21 cellular contexts compared by ENCODE assay signal in genomic region chr11:8317164-8317563, GRCh38. TPM values are rescaled to one million over a fixed set of nuclear protein-coding genes. Genes with fewer than 3 reads are reported as not detected.
"Had no signal": no experiment of that assay in that cellular context is flagged by ENCODE, and none has a peak within 500 bp of the region (broad histone marks: within the 10 kb centered on the region; RNA-seq: fewer than 3 reads in every experiment).

No MANE protein-coding gene starts in this region.

- H3K4me1 ChIP-seq: adrenal gland, spleen had no signal

- H3K4me3 ChIP-seq: adrenal gland, spleen, transverse colon had no signal

- DNase-seq: activated CD4-positive, alpha-beta T cell treated with anti-CD3 and anti-CD28 coated beads, Interleukin-2, amount 10 ng/mL, durations not matched to agents 7 days and 5 days; activated CD4-positive, CD25-positive, alpha-beta regulatory T cell; activated naive CD4-positive, alpha-beta T cell treated with anti-CD3 and anti-CD28 coated beads, Interleukin-2, amount 50 U/mL, for 16 hours; activated T-cell treated with anti-CD3 and anti-CD28 coated beads for 4 hours; cerebellar nuclear complex; endodermal cell; foreskin melanocyte; head of caudate nucleus; left cardiac atrium; natural killer cell; right cardiac atrium; stimulated activated CD4-positive, alpha-beta T cell treated with anti-CD3 and anti-CD28 coated beads, Interleukin-1b, Interleukin-23, amount 100 ng/mL, for 48 hours; transverse colon had no signal

- H3K9me3 ChIP-seq: adrenal gland, spleen, transverse colon had no signal

- H3K27ac ChIP-seq: adrenal gland, spleen, transverse colon had no signal

- H3K36me3 ChIP-seq: adrenal gland, spleen, transverse colon had no signal

- ATAC-seq: activated T-helper 17 cell treated with anti-CD3 and anti-CD28 coated beads, Interleukin-2, amount 50 U/mL, for 72 hours; natural killer cell; right cardiac atrium; stimulated activated memory B cell treated with anti-CD40 and anti-IgM and Interleukin-4, amounts not matched to agents 10 μg/mL and 1 μg/mL and 100 μg/mL, for 72 hours had no signal

RNA-seq across cellular contexts. Expression of gene LMO1, which starts 53.5 kb away (rescaled TPM):
- total RNA-seq: activated CD4-positive, alpha-beta T cell treated with anti-CD3 and anti-CD28 coated beads, Interleukin-2, amount 10 ng/mL, durations not matched to agents 7 days and 5 days; activated CD8-positive, alpha-beta memory T cell treated with anti-CD3 and anti-CD28 coated beads for 36 hours; activated T-helper 17 cell treated with anti-CD3 and anti-CD28 coated beads, Interleukin-2, amount 50 U/mL, for 72 hours; dermis microvascular lymphatic vessel endothelial cell; lung microvascular endothelial cell; natural killer cell; subcutaneous adipose tissue; transverse colon had no signal
